In the genomic region with DNA sequence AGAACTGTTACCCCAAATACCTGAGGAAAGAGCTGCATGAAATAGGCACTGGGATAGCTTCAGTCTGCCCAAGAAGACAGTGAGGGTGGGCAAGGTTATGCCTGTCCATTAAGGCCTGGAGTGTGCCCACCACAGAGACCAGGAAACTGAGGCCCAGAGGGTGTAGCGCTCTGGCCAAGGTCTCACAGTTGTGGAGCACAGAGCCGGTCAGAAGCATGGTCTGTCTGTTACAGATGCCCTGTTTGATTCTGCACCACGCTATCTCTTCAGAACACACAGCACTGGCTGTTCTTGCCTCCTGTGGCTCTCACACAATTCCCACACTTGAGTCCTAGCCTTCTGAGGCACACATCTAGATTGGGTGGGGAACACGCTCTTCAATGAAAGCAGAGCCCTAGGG, we compare ENCODE assay signal across 29 cellular contexts.
"Had no signal": no experiment of that assay in that cellular context is flagged by ENCODE, and none has a peak within 500 bp of the region (broad histone marks: within the 10 kb centered on the region; RNA-seq: fewer than 3 reads in every experiment).

No MANE protein-coding gene starts in this region.

- H3K27ac Mint-ChIP-seq: activated B cell treated with CpG ODN at 0.5 μM for 24 hours; activated CD4-positive, alpha-beta memory T cell treated with anti-CD3 and anti-CD28 coated beads, Interleukin-2, amount 10 ng/mL, durations not matched to agents 7 days and 5 days; activated naive CD8-positive, alpha-beta T cell; activated T-helper 1 cell treated with anti-CD3 and anti-CD28 coated beads, Interleukin-12 subunit alpha, Interleukin-12 subunit beta, Interleukin-2, Interleukin-4 antibody, amounts not matched to agents 30 ng/mL and 10 ng/mL and 1 ng/mL, durations not matched to agents 14 hours and 24 hours and 36 hours; activated T-helper 2 cell treated with anti-CD3 and anti-CD28 coated beads, Interferon-gamma antibody, Interleukin-2, Interleukin-4, amounts not matched to agents 10 μg/mL and 5 μg/mL and 100 μg/mL, durations not matched to agents 14 hours and 24 hours and 36 hours; dendritic cell treated with granulocyte-macrophage colony-stimulating factor and Interleukin-4, amounts not matched to agents 40 ng/mL and 50 ng/mL, for 4 days; T-helper 17 cell; T-helper 2 cell treated with Interferon-gamma antibody and Interleukin-4, amounts not matched to agents 5 μg/mL and 100 μg/mL, for 36 hours had no signal

- H3K4me3 ChIP-seq: coronary artery, dorsolateral prefrontal cortex, esophagus squamous epithelium, gastroesophageal sphincter had no signal

- H3K4me3 Mint-ChIP-seq: activated B cell treated with CpG ODN at 0.5 μM for 24 hours; activated CD4-positive, alpha-beta memory T cell treated with anti-CD3 and anti-CD28 coated beads, Interleukin-2, amount 10 ng/mL, durations not matched to agents 7 days and 5 days; activated naive CD8-positive, alpha-beta T cell; activated T-helper 1 cell treated with anti-CD3 and anti-CD28 coated beads, Interleukin-12 subunit alpha, Interleukin-12 subunit beta, Interleukin-2, Interleukin-4 antibody, amounts not matched to agents 30 ng/mL and 10 ng/mL and 1 ng/mL, durations not matched to agents 14 hours and 24 hours and 36 hours; dendritic cell treated with granulocyte-macrophage colony-stimulating factor and Interleukin-4, amounts not matched to agents 40 ng/mL and 50 ng/mL, for 4 days; T-helper 17 cell; T-helper 2 cell treated with Interferon-gamma antibody and Interleukin-4, amounts not matched to agents 5 μg/mL and 100 μg/mL, for 36 hours had no signal

- H3K27me3 ChIP-seq: brain microvascular endothelial cell, dorsolateral prefrontal cortex, esophagus squamous epithelium, gastroesophageal sphincter had no signal

- H3K36me3 Mint-ChIP-seq: activated naive CD8-positive, alpha-beta T cell had no signal

- H3K4me1 ChIP-seq: esophagus squamous epithelium, gastroesophageal sphincter had no signal

- H3K9me3 ChIP-seq: esophagus squamous epithelium, gastroesophageal sphincter had no signal

- H3K4me1 Mint-ChIP-seq: activated B cell treated with CpG ODN at 0.5 μM for 24 hours; activated CD4-positive, alpha-beta memory T cell treated with anti-CD3 and anti-CD28 coated beads, Interleukin-2, amount 10 ng/mL, durations not matched to agents 7 days and 5 days; T-helper 17 cell had no signal

- H3K36me3 ChIP-seq: brain microvascular endothelial cell, esophagus squamous epithelium, gastroesophageal sphincter, WERI-Rb-1 had no signal

- H3K9me3 Mint-ChIP-seq: activated B cell treated with CpG ODN at 0.5 μM for 24 hours; activated CD4-positive, alpha-beta memory T cell treated with anti-CD3 and anti-CD28 coated beads, Interleukin-2, amount 10 ng/mL, durations not matched to agents 7 days and 5 days; activated T-helper 1 cell treated with anti-CD3 and anti-CD28 coated beads, Interleukin-12 subunit alpha, Interleukin-12 subunit beta, Interleukin-2, Interleukin-4 antibody, amounts not matched to agents 30 ng/mL and 10 ng/mL and 1 ng/mL, durations not matched to agents 14 hours and 24 hours and 36 hours; activated T-helper 2 cell treated with anti-CD3 and anti-CD28 coated beads, Interferon-gamma antibody, Interleukin-2, Interleukin-4, amounts not matched to agents 10 μg/mL and 5 μg/mL and 100 μg/mL, durations not matched to agents 14 hours and 24 hours and 36 hours; dendritic cell treated with granulocyte-macrophage colony-stimulating factor and Interleukin-4, amounts not matched to agents 40 ng/mL and 50 ng/mL, for 4 days; T-helper 2 cell treated with Interferon-gamma antibody and Interleukin-4, amounts not matched to agents 5 μg/mL and 100 μg/mL, for 36 hours had no signal

- H3K27ac ChIP-seq: brain microvascular endothelial cell, coronary artery, dorsolateral prefrontal cortex, esophagus squamous epithelium, gastroesophageal sphincter, WERI-Rb-1 had no signal

- ATAC-seq: activated CD4-positive, CD25-positive, alpha-beta regulatory T cell treated with anti-CD3 and anti-CD28 coated beads, Interleukin-2, amount 50 U/mL, for 24 hours; gastroesophageal sphincter; SK-N-SH treated with all-trans-retinoic acid at 6 μM for 48 hours; T-helper 17 cell had no signal

- H3K27me3 Mint-ChIP-seq: activated CD4-positive, alpha-beta memory T cell treated with anti-CD3 and anti-CD28 coated beads, Interleukin-2, amount 10 ng/mL, durations not matched to agents 7 days and 5 days; activated naive CD8-positive, alpha-beta T cell; dendritic cell treated with granulocyte-macrophage colony-stimulating factor and Interleukin-4, amounts not matched to agents 40 ng/mL and 50 ng/mL, for 4 days; T-helper 17 cell had no signal

- DNase-seq: activated B cell treated with CpG ODN at 0.5 μM for 24 hours; activated CD4-positive, alpha-beta memory T cell treated with anti-CD3 and anti-CD28 coated beads, Interleukin-2, amount 10 ng/mL, durations not matched to agents 7 days and 5 days; activated CD4-positive, alpha-beta T cell treated with anti-CD3 and anti-CD28 coated beads for 48 hours; activated gamma-delta T cell treated with Interleukin-2 at 50 U/mL for 16 hours; activated naive CD4-positive, alpha-beta T cell treated with anti-CD3 and anti-CD28 coated beads, Interleukin-2, amount 50 U/mL, for 16 hours; activated naive CD4-positive, alpha-beta T cell treated with Interleukin-2 at 50 U/mL for 16 hours; activated T-cell treated with anti-CD3 and anti-CD28 coated beads, Interleukin-2, amount 50 U/mL, for 1 hour; activated T-cell treated with anti-CD3 and anti-CD28 coated beads, Interleukin-2, amount 50 U/mL, for 48 hours; amniotic stem cell; brain microvascular endothelial cell; central memory CD4-positive, alpha-beta T cell; cerebellar nuclear complex; dorsolateral prefrontal cortex; effector memory CD4-positive, alpha-beta T cell; esophagus squamous epithelium; foreskin melanocyte; T-helper 1 cell; T-helper 17 cell; T1000; WERI-Rb-1 had no signal
